Comparison of ENCODE assay signal across 8 cellular contexts in the genomic region with DNA sequence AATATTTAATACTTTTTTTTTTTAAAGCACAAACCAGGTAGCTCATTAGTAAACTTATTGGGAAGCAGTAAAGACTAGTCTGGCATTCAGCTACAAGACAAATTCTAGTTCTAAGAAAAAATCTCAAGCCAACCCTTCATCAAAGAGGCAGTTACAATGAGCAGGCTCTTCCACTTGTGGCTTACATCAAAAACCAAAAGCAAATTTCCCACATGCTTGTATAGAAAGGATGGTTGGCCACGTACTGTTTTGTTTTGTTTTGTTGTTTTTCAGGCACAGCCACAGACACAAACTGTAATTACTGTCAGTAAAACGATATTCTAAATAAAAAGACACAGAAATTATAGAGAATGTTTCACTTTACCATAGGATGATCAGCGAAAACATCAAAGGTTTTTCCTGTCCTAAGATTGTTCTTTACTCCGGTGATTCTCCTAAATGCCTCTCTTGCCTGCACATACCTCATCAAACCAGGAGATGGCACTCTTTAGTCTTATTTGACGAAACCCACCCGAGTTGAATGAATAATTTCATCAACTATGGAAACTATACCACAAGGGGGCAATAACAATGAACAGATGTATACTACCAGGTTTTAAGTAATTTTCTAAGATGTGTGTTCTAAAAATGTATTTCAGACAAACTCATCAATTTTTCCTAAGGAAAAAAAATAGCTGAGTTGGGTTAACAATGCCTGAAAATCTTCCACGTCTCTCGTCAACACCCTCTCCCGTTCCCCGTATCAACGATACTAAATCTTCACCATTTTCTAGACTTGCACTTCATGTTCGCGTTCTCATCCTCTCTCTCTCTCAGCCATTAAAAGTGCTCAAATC. TPM values are rescaled to one million over a fixed set of nuclear protein-coding genes. Genes with fewer than 3 reads are reported as not detected.
A peak's percentile ranks its signal among the peaks of the same experiment; 100 is the strongest.
DNase-seq lines count a peak whose midpoint lies in the region; ATAC-seq and TF ChIP-seq lines count a peak whose summit lies in the region.

No MANE protein-coding gene starts in this region.

- DNase-seq in activated T-cell treated with anti-CD3 and anti-CD28 coated beads for 1 hour (ENCODE audit: low read depth) (peak; percentile 12), NCI-H2227 (lab: John Stamatoyannopoulos, UW; ENCODE audit: unreplicated experiment) (peak; percentile 90), dorsolateral prefrontal cortex (peak in 3 of 10 donors; percentile 26 to 78 (median 59)), lower lobe of right lung (no peak)
- DNase-seq in activated T-cell treated with anti-CD3 and anti-CD28 coated beads, Interleukin-2, amount 50 U/mL, for 1 hour, result no peak
- DNase-seq in stimulated activated naive CD8-positive, alpha-beta T cell treated with anti-CD3 and anti-CD28 coated beads, Interleukin-15, amount 100 ng/mL, for 72 hours, result peak; percentile 50 to 60

- H3K9me3 ChIP-seq in lower lobe of right lung, result no peaks in the 10 kb centered on the region

- H3K27me3 Mint-ChIP-seq in stimulated activated naive CD8-positive, alpha-beta T cell treated with anti-CD3 and anti-CD28 coated beads, Interleukin-15, amount 100 ng/mL, for 72 hours, result no peaks in the 10 kb centered on the region

- H3K4me3 Mint-ChIP-seq in stimulated activated naive CD8-positive, alpha-beta T cell treated with anti-CD3 and anti-CD28 coated beads, Interleukin-15, amount 100 ng/mL, for 72 hours, result peak overlapping the region; percentile 31 to 54

- no peaks in the 10 kb centered on the region for H3K9me3 Mint-ChIP-seq in stimulated activated naive CD8-positive, alpha-beta T cell treated with anti-CD3 and anti-CD28 coated beads, Interleukin-15, amount 100 ng/mL, for 72 hours

- H3K27me3 ChIP-seq in dorsolateral prefrontal cortex, result no peaks in the 10 kb centered on the region
- no peaks in the 10 kb centered on the region for H3K27me3 ChIP-seq in lower lobe of right lung (ENCODE audit: low read depth)

- no peaks in the 10 kb centered on the region for H3K36me3 ChIP-seq in lower lobe of right lung

- peaks cover 27% of the 10 kb centered on the region for H3K4me1 Mint-ChIP-seq in stimulated activated naive CD8-positive, alpha-beta T cell treated with anti-CD3 and anti-CD28 coated beads, Interleukin-15, amount 100 ng/mL, for 72 hours

- no peaks in the 10 kb centered on the region for H3K4me1 ChIP-seq in lower lobe of right lung

- H3K27ac ChIP-seq in dorsolateral prefrontal cortex, result peak overlapping the region; percentile 4 to 90 (median 83)
- H3K27ac ChIP-seq in lower lobe of right lung, result no peak overlapping the region

- no peak overlapping the region for H3K27ac Mint-ChIP-seq in stimulated activated naive CD8-positive, alpha-beta T cell treated with anti-CD3 and anti-CD28 coated beads, Interleukin-15, amount 100 ng/mL, for 72 hours

- intact Hi-C loops in dorsolateral prefrontal cortex (cut with DNase I) (loop anchor here (1.0 to 5.0 kb wide), 4 partner anchors 84 to 136 kb away; no protein-coding TSS in a partner anchor), lower lobe of right lung (cut with DNase I) (loop anchor here (5.0 kb wide), 1 partner anchor 134 kb away; no protein-coding TSS in a partner anchor)

- TF ChIP-seq CTCF in WI38 (IDR thresholded peaks at IDR 0.05; ENCODE audit: low read depth, low read length) (peak; percentile 75), dorsolateral prefrontal cortex (IDR thresholded peaks at IDR 0.05 in 54 of 56, conservative IDR thresholded peaks at IDR 0.05 in 2 of 56; ENCODE audit: low read depth in 1 of 56, partially characterized antibody in 56 of 56) (peak; percentile 90 to 100 (median 99)), lower lobe of right lung (IDR thresholded peaks at IDR 0.05) (peak; percentile 93)

- ATAC-seq in HG03060 (IDR thresholded peaks at IDR 0.05; ENCODE audit: low read depth, unreplicated experiment), result peak; percentile 68
- ATAC-seq in lower lobe of right lung, result peak; percentile 91 to 94
- peak; percentile 83 for ATAC-seq in stimulated activated naive CD8-positive, alpha-beta T cell treated with anti-CD3 and anti-CD28 coated beads, Interleukin-15, amount 100 ng/mL, for 72 hours

- no peak overlapping the region for H3K4me3 ChIP-seq in WI38 (ENCODE audit: low read depth, low read length)
- peak overlapping the region in 55 of 59 donors; percentile 2 to 60 (median 43) for H3K4me3 ChIP-seq in dorsolateral prefrontal cortex
- peak overlapping the region; percentile 20 for H3K4me3 ChIP-seq in lower lobe of right lung

RNA-seq across cellular contexts. Expression of gene RPL5, which starts 26.9 kb away (rescaled TPM):
- total RNA-seq in dorsolateral prefrontal cortex (100 to 1,000 TPM; 222 to 435 (median 286) TPM), lower lobe of right lung (713 TPM)

Comparison
In these comparisons a context has a peak if more than half of its experiments do, and no peak if none do; other contexts are left out.
1. DNase-seq: peak in activated T-cell treated with anti-CD3 and anti-CD28 coated beads for 1 hour (single experiment), NCI-H2227 (single experiment) and stimulated activated naive CD8-positive, alpha-beta T cell treated with anti-CD3 and anti-CD28 coated beads, Interleukin-15, amount 100 ng/mL, for 72 hours (2 of 2); none in activated T-cell treated with anti-CD3 and anti-CD28 coated beads, Interleukin-2, amount 50 U/mL, for 1 hour (single experiment) and lower lobe of right lung (single experiment).
2. Peak in every context shown above with its lines, with median percentiles within 50 percentile points of each other: ATAC-seq and CTCF ChIP-seq.